ENCODE assay signal across 28 cellular contexts in genomic region chr13:94987081-94987480, GRCh38.
"Had no signal": no experiment of that assay in that cellular context is flagged by ENCODE, and none has a peak within 500 bp of the region (broad histone marks: within the 10 kb centered on the region; RNA-seq: fewer than 3 reads in every experiment).

No MANE protein-coding gene starts in this region.

- ATAC-seq: activated naive CD4-positive, alpha-beta T cell treated with anti-CD3 and anti-CD28 coated beads, Interleukin-2, amount 50 U/mL, for 72 hours; activated T-cell treated with anti-CD3 and anti-CD28 coated beads, Interleukin-2, amount 50 U/mL, for 72 hours; effector memory CD8-positive, alpha-beta T cell; gastroesophageal sphincter; heart right ventricle had no signal

- H3K9me3 Mint-ChIP-seq: activated CD4-positive, alpha-beta memory T cell treated with anti-CD3 and anti-CD28 coated beads, Interleukin-2, amount 10 ng/mL, durations not matched to agents 7 days and 5 days; activated CD4-positive, alpha-beta T cell treated with anti-CD3 and anti-CD28 coated beads, Interleukin-2, amount 10 ng/mL, durations not matched to agents 7 days and 5 days; activated naive CD4-positive, alpha-beta T cell treated with anti-CD3 and anti-CD28 coated beads, Interleukin-2, amount 10 ng/mL, durations not matched to agents 7 days and 5 days; activated naive CD4-positive, alpha-beta T cell treated with anti-CD3 and anti-CD28 coated beads, Interleukin-2, amount 50 U/mL, for 72 hours; activated naive CD8-positive, alpha-beta T cell treated with anti-CD3 and anti-CD28 coated beads, Interleukin-2, amount 10 ng/mL, durations not matched to agents 7 days and 5 days; activated T-cell treated with anti-CD3 and anti-CD28 coated beads, Interleukin-2, amount 50 U/mL, for 24 hours; activated T-cell treated with anti-CD3 and anti-CD28 coated beads, Interleukin-2, amount 50 U/mL, for 72 hours; effector memory CD8-positive, alpha-beta T cell had no signal

- H3K4me3 Mint-ChIP-seq: activated CD4-positive, alpha-beta memory T cell treated with anti-CD3 and anti-CD28 coated beads, Interleukin-2, amount 10 ng/mL, durations not matched to agents 7 days and 5 days; activated CD4-positive, alpha-beta T cell treated with anti-CD3 and anti-CD28 coated beads, Interleukin-2, amount 10 ng/mL, durations not matched to agents 7 days and 5 days; activated naive CD4-positive, alpha-beta T cell treated with anti-CD3 and anti-CD28 coated beads, Interleukin-2, amount 10 ng/mL, durations not matched to agents 7 days and 5 days; activated naive CD8-positive, alpha-beta T cell treated with anti-CD3 and anti-CD28 coated beads, Interleukin-2, amount 10 ng/mL, durations not matched to agents 7 days and 5 days; activated T-cell treated with anti-CD3 and anti-CD28 coated beads, Interleukin-2, amount 50 U/mL, for 24 hours; activated T-cell treated with anti-CD3 and anti-CD28 coated beads, Interleukin-2, amount 50 U/mL, for 72 hours; brain; effector memory CD8-positive, alpha-beta T cell had no signal

- H3K27me3 ChIP-seq: ascending aorta, esophagus squamous epithelium, gastroesophageal sphincter had no signal

- DNase-seq: activated CD4-positive, alpha-beta memory T cell treated with anti-CD3 and anti-CD28 coated beads, Interleukin-2, amount 10 ng/mL, durations not matched to agents 7 days and 5 days; activated CD4-positive, alpha-beta T cell treated with anti-CD3 and anti-CD28 coated beads for 4 hours; activated CD4-positive, alpha-beta T cell treated with anti-CD3 and anti-CD28 coated beads, Interleukin-2, amount 10 ng/mL, durations not matched to agents 7 days and 5 days; activated CD4-positive, alpha-beta T cell treated with anti-CD3 and anti-CD28 coated beads, Interleukin-2, amount 50 U/mL, for 4 hours; activated CD4-positive, CD25-positive, alpha-beta regulatory T cell; activated CD4-positive, CD25-positive, alpha-beta regulatory T cell treated with anti-CD3 and anti-CD28 coated beads, Interleukin-2, amount 50 U/mL, for 72 hours; activated CD8-positive, alpha-beta memory T cell treated with anti-CD3 and anti-CD28 coated beads, Interleukin-2, amount 50 U/mL, for 48 hours; activated gamma-delta T cell; activated naive CD4-positive, alpha-beta T cell; activated naive CD4-positive, alpha-beta T cell treated with anti-CD3 and anti-CD28 coated beads, Interleukin-2, amount 10 ng/mL, durations not matched to agents 7 days and 5 days; activated naive CD8-positive, alpha-beta T cell treated with anti-CD3 and anti-CD28 coated beads, Interleukin-2, amount 10 ng/mL, durations not matched to agents 7 days and 5 days; activated T-cell treated with anti-CD3 and anti-CD28 coated beads for 4 hours; activated T-cell treated with anti-CD3 and anti-CD28 coated beads, Interleukin-2, amount 50 U/mL, for 24 hours; activated T-cell treated with anti-CD3 and anti-CD28 coated beads, Interleukin-2, amount 50 U/mL, for 72 hours; caudate nucleus; cortex of kidney; dermis blood vessel endothelial cell; effector CD4-positive, alpha-beta T cell; effector memory CD8-positive, alpha-beta T cell; esophagus squamous epithelium; foreskin melanocyte; heart right ventricle; T-helper 2 cell had no signal

- H3K27ac Mint-ChIP-seq: activated CD4-positive, alpha-beta memory T cell treated with anti-CD3 and anti-CD28 coated beads, Interleukin-2, amount 10 ng/mL, durations not matched to agents 7 days and 5 days; activated CD4-positive, alpha-beta T cell treated with anti-CD3 and anti-CD28 coated beads, Interleukin-2, amount 10 ng/mL, durations not matched to agents 7 days and 5 days; activated naive CD4-positive, alpha-beta T cell treated with anti-CD3 and anti-CD28 coated beads, Interleukin-2, amount 10 ng/mL, durations not matched to agents 7 days and 5 days; activated naive CD4-positive, alpha-beta T cell treated with anti-CD3 and anti-CD28 coated beads, Interleukin-2, amount 50 U/mL, for 72 hours; activated naive CD8-positive, alpha-beta T cell treated with anti-CD3 and anti-CD28 coated beads, Interleukin-2, amount 10 ng/mL, durations not matched to agents 7 days and 5 days; activated T-cell treated with anti-CD3 and anti-CD28 coated beads, Interleukin-2, amount 50 U/mL, for 24 hours; activated T-cell treated with anti-CD3 and anti-CD28 coated beads, Interleukin-2, amount 50 U/mL, for 72 hours; brain; effector memory CD8-positive, alpha-beta T cell had no signal

- H3K4me3 ChIP-seq: ascending aorta, esophagus squamous epithelium, gastroesophageal sphincter, heart right ventricle had no signal

- H3K27ac ChIP-seq: ascending aorta, epithelial cell of prostate, esophagus squamous epithelium, gastroesophageal sphincter, heart right ventricle had no signal

- H3K4me1 Mint-ChIP-seq: activated CD4-positive, alpha-beta memory T cell treated with anti-CD3 and anti-CD28 coated beads, Interleukin-2, amount 10 ng/mL, durations not matched to agents 7 days and 5 days; activated CD4-positive, alpha-beta T cell treated with anti-CD3 and anti-CD28 coated beads, Interleukin-2, amount 10 ng/mL, durations not matched to agents 7 days and 5 days; activated naive CD4-positive, alpha-beta T cell treated with anti-CD3 and anti-CD28 coated beads, Interleukin-2, amount 10 ng/mL, durations not matched to agents 7 days and 5 days; activated naive CD8-positive, alpha-beta T cell treated with anti-CD3 and anti-CD28 coated beads, Interleukin-2, amount 10 ng/mL, durations not matched to agents 7 days and 5 days; brain had no signal

- H3K36me3 Mint-ChIP-seq: activated naive CD4-positive, alpha-beta T cell treated with anti-CD3 and anti-CD28 coated beads, Interleukin-2, amount 10 ng/mL, durations not matched to agents 7 days and 5 days; activated naive CD4-positive, alpha-beta T cell treated with anti-CD3 and anti-CD28 coated beads, Interleukin-2, amount 50 U/mL, for 72 hours; activated naive CD8-positive, alpha-beta T cell treated with anti-CD3 and anti-CD28 coated beads, Interleukin-2, amount 10 ng/mL, durations not matched to agents 7 days and 5 days; brain had no signal

- H3K27me3 Mint-ChIP-seq: activated naive CD8-positive, alpha-beta T cell treated with anti-CD3 and anti-CD28 coated beads, Interleukin-2, amount 10 ng/mL, durations not matched to agents 7 days and 5 days had no signal

- H3K9me3 ChIP-seq: ascending aorta, esophagus squamous epithelium, gastroesophageal sphincter, heart right ventricle had no signal
